1 cellular context compared by ENCODE assay signal in the genomic region with DNA sequence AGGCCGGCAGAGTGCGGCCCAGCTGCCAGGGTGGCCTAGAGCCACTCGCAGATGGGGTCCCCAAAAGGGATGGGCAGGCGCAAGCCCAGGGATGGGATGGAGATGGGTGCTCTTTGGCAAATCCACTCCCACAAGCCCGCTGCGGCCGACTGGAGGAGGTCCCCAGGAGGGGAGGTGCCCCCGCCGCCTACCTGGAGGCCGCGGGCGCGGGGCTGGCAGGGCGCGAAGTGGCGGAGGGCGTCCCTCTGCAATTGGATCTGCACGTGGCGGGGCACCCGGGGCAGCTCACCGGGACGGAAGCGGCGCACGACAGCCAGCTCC.
TF ChIP-seq lines count a peak whose summit lies in the region.

No MANE protein-coding gene starts in this region.

TF ChIP-seq in K562, 482 proteins besides CTCF, POLR2A, EP300 and RAD21 (continued from another document):
- TF ChIP-seq BCLAF1 (IDR thresholded peaks at IDR 0.05; ENCODE audit: borderline replicate concordance in 1 of 2, control insufficient read depth in 1 of 2, low read depth in 2 of 2, low read length in 1 of 2) = no peak
- TF ChIP-seq BRD4 (IDR thresholded peaks at IDR 0.05) = no peak
- peak; percentile 52; the same call in 1 of the 2 replicates for TF ChIP-seq CHCHD3 (CRISPR knock-in tag; IDR thresholded peaks at IDR 0.05)
- TF ChIP-seq, protein P1, sequence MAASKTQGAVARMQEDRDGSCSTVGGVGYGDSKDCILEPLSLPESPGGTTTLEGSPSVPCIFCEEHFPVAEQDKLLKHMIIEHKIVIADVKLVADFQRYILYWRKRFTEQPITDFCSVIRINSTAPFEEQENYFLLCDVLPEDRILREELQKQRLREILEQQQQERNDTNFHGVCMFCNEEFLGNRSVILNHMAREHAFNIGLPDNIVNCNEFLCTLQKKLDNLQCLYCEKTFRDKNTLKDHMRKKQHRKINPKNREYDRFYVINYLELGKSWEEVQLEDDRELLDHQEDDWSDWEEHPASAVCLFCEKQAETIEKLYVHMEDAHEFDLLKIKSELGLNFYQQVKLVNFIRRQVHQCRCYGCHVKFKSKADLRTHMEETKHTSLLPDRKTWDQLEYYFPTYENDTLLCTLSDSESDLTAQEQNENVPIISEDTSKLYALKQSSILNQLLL (CRISPR knock-in tag; IDR thresholded peaks at IDR 0.05; ENCODE audit: borderline replicate concordance) = no peak
- 0 out of 2 replicates have a peak, but pooled peaks have one; percentile 33 for TF ChIP-seq CAMTA2 (CRISPR knock-in tag; conservative IDR thresholded peaks at IDR 0.05)
- no peak for TF ChIP-seq TAL1 (IDR thresholded peaks at IDR 0.05)
- no peak for TF ChIP-seq ZZZ3 (IDR thresholded peaks at IDR 0.05)
- no peak for TF ChIP-seq LCOR (CRISPR knock-in tag; IDR thresholded peaks at IDR 0.05)
- TF ChIP-seq SAP30 (IDR thresholded peaks at IDR 0.05; ENCODE audit: borderline replicate concordance, insufficient read depth, low read depth, low read length, poor library complexity, severe bottlenecking) = peak; percentile 74
- TF ChIP-seq, protein P2, sequence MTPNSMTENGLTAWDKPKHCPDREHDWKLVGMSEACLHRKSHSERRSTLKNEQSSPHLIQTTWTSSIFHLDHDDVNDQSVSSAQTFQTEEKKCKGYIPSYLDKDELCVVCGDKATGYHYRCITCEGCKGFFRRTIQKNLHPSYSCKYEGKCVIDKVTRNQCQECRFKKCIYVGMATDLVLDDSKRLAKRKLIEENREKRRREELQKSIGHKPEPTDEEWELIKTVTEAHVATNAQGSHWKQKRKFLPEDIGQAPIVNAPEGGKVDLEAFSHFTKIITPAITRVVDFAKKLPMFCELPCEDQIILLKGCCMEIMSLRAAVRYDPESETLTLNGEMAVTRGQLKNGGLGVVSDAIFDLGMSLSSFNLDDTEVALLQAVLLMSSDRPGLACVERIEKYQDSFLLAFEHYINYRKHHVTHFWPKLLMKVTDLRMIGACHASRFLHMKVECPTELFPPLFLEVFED (CRISPR knock-in tag; conservative IDR thresholded peaks at IDR 0.05) = no peak
- no peak for TF ChIP-seq CREB3 (tag; conservative IDR thresholded peaks at IDR 0.05; ENCODE audit: low read depth)
- TF ChIP-seq TEAD4 (IDR thresholded peaks at IDR 0.05; ENCODE audit: low read length) = no peak
- peak; percentile 4; the same call in 1 of the 2 replicates for TF ChIP-seq TEAD4 (CRISPR knock-in tag; IDR thresholded peaks at IDR 0.05; ENCODE audit: borderline replicate concordance)
- TF ChIP-seq, protein P3, sequence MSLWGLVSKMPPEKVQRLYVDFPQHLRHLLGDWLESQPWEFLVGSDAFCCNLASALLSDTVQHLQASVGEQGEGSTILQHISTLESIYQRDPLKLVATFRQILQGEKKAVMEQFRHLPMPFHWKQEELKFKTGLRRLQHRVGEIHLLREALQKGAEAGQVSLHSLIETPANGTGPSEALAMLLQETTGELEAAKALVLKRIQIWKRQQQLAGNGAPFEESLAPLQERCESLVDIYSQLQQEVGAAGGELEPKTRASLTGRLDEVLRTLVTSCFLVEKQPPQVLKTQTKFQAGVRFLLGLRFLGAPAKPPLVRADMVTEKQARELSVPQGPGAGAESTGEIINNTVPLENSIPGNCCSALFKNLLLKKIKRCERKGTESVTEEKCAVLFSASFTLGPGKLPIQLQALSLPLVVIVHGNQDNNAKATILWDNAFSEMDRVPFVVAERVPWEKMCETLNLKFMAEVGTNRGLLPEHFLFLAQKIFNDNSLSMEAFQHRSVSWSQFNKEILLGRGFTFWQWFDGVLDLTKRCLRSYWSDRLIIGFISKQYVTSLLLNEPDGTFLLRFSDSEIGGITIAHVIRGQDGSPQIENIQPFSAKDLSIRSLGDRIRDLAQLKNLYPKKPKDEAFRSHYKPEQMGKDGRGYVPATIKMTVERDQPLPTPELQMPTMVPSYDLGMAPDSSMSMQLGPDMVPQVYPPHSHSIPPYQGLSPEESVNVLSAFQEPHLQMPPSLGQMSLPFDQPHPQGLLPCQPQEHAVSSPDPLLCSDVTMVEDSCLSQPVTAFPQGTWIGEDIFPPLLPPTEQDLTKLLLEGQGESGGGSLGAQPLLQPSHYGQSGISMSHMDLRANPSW (CRISPR knock-in tag; IDR thresholded peaks at IDR 0.05) = no peak
TF ChIP-seq in K562: peak in this region for 60.
